In the genomic region with DNA sequence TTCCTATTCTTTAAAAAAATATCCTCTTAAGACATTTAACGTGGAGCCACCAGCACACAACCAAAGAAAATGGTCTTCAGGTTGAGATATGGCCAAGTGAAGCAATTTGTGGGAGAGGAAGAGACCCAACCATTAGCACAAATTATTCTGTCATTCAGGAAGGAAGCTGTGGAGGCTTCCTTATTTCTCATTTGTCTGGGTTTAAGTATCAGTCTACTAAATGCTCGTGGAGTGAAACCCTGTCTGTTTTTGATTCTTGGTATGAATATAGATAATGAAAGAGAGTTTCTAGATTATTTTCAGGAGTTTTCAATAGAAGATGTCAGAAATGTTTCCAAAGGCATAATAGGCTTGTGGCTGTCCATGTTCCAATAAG, we compare ENCODE assay signal across 11 cellular contexts.
DNase-seq lines count a peak whose midpoint lies in the region; ATAC-seq and TF ChIP-seq lines count a peak whose summit lies in the region.
"Had no signal": no experiment of that assay in that cellular context is flagged by ENCODE, and none has a peak within 500 bp of the region (broad histone marks: within the 10 kb centered on the region; RNA-seq: fewer than 3 reads in every experiment).

No MANE protein-coding gene starts in this region.

- CTCF ChIA-PET in activated CD8-positive, alpha-beta T cell treated with anti-CD3 and anti-CD28 coated beads for 36 hours (lab: Charles Lee), result interaction anchor here (0.9 to 1.6 kb wide), 4 partner anchors 39 to 185 kb away, joined by 3 to 9 read pairs (median 4); no protein-coding TSS in a partner anchor
- CTCF ChIA-PET in activated CD8-positive, alpha-beta T cell treated with anti-CD3 and anti-CD28 coated beads, Interleukin-2, amount 10 ng/mL, durations not matched to agents 7 days and 5 days (lab: Charles Lee), result interaction anchor here (1.0 to 1.4 kb wide), 4 partner anchors 12 to 186 kb away, joined by 3 to 5 read pairs (median 4); no protein-coding TSS in a partner anchor

- H3K9me3 ChIP-seq in gastroesophageal sphincter, result no peaks in the 10 kb centered on the region
- peaks cover 9% of the 10 kb centered on the region for H3K9me3 ChIP-seq in suprapubic skin
- H3K9me3 ChIP-seq in WERI-Rb-1 (ENCODE audit: severe bottlenecking), result no peaks in the 10 kb centered on the region
- H3K9me3 ChIP-seq: pancreas had no signal

- H3K4me3 ChIP-seq in gastroesophageal sphincter (no peak overlapping the region), suprapubic skin (no peak overlapping the region), WERI-Rb-1 (ENCODE audit: low read depth, low read length) (no peak overlapping the region)
- H3K4me3 ChIP-seq: pancreas had no signal

- ATAC-seq in activated CD8-positive, alpha-beta T cell treated with anti-CD3 and anti-CD28 coated beads for 36 hours, result no peak
- no peak for ATAC-seq in activated CD8-positive, alpha-beta T cell treated with anti-CD3 and anti-CD28 coated beads, Interleukin-2, amount 10 ng/mL, durations not matched to agents 7 days and 5 days
- ATAC-seq in HG03565 (IDR thresholded peaks at IDR 0.05; ENCODE audit: unreplicated experiment) (peak; percentile 38), gastroesophageal sphincter (peak; percentile 51), HG02938 (IDR thresholded peaks at IDR 0.05; ENCODE audit: unreplicated experiment) (no peak)

- no peaks in the 10 kb centered on the region for H3K27me3 ChIP-seq in gastroesophageal sphincter
- H3K27me3 ChIP-seq in suprapubic skin, result no peaks in the 10 kb centered on the region
- H3K27me3 ChIP-seq in WERI-Rb-1 (ENCODE audit: insufficient read depth, low read depth, severe bottlenecking), result no peaks in the 10 kb centered on the region
- H3K27me3 ChIP-seq: pancreas had no signal

- peaks cover 4% of the 10 kb centered on the region for H3K9me3 Mint-ChIP-seq in activated CD8-positive, alpha-beta T cell treated with anti-CD3 and anti-CD28 coated beads for 36 hours
- no peaks in the 10 kb centered on the region for H3K9me3 Mint-ChIP-seq in activated CD8-positive, alpha-beta T cell treated with anti-CD3 and anti-CD28 coated beads, Interleukin-2, amount 10 ng/mL, durations not matched to agents 7 days and 5 days (ENCODE audit: insufficient read depth)

- no peak overlapping the region for H3K27ac Mint-ChIP-seq in activated CD8-positive, alpha-beta T cell treated with anti-CD3 and anti-CD28 coated beads for 36 hours
- no peak overlapping the region for H3K27ac Mint-ChIP-seq in activated CD8-positive, alpha-beta T cell treated with anti-CD3 and anti-CD28 coated beads, Interleukin-2, amount 10 ng/mL, durations not matched to agents 7 days and 5 days

- no peaks in the 10 kb centered on the region for H3K36me3 ChIP-seq in gastroesophageal sphincter
- no peaks in the 10 kb centered on the region for H3K36me3 ChIP-seq in suprapubic skin
- H3K36me3 ChIP-seq in WERI-Rb-1, result no peaks in the 10 kb centered on the region
- H3K36me3 ChIP-seq: pancreas had no signal

- WGBS in gastroesophageal sphincter (ENCODE audit: low coverage in 1 of 2), 2 donors, result 24 to 40% methylated on average over 2 of the region's 2 CpGs
- WGBS in suprapubic skin, result 28% methylated on average over 2 of the region's 2 CpGs

- DNase-seq in activated CD8-positive, alpha-beta T cell treated with anti-CD3 and anti-CD28 coated beads for 36 hours, result no peak
- DNase-seq in activated CD8-positive, alpha-beta T cell treated with anti-CD3 and anti-CD28 coated beads, Interleukin-2, amount 10 ng/mL, durations not matched to agents 7 days and 5 days, result no peak
- no peak for DNase-seq in suprapubic skin (ENCODE audit: low spot score in 2 of 2)
- DNase-seq in NCI-H1105 (lab: John Stamatoyannopoulos, UW), result no peak
- DNase-seq in WERI-Rb-1, result no peak
- DNase-seq: cortex of kidney, pancreas, RPMI8226 had no signal

- H3K27me3 Mint-ChIP-seq in activated CD8-positive, alpha-beta T cell treated with anti-CD3 and anti-CD28 coated beads for 36 hours, result no peaks in the 10 kb centered on the region
- peaks cover 20% of the 10 kb centered on the region for H3K27me3 Mint-ChIP-seq in activated CD8-positive, alpha-beta T cell treated with anti-CD3 and anti-CD28 coated beads, Interleukin-2, amount 10 ng/mL, durations not matched to agents 7 days and 5 days (ENCODE audit: low read depth)

- H3K4me1 ChIP-seq in gastroesophageal sphincter, result no peaks in the 10 kb centered on the region
- no peaks in the 10 kb centered on the region for H3K4me1 ChIP-seq in suprapubic skin
- H3K4me1 ChIP-seq: pancreas had no signal

- peaks cover 19% of the 10 kb centered on the region for H3K4me1 Mint-ChIP-seq in activated CD8-positive, alpha-beta T cell treated with anti-CD3 and anti-CD28 coated beads for 36 hours (ENCODE audit: low read depth)
- H3K4me1 Mint-ChIP-seq in activated CD8-positive, alpha-beta T cell treated with anti-CD3 and anti-CD28 coated beads, Interleukin-2, amount 10 ng/mL, durations not matched to agents 7 days and 5 days (ENCODE audit: low read depth), result peaks cover 15% of the 10 kb centered on the region

- H3K27ac ChIP-seq in gastroesophageal sphincter (no peak overlapping the region), suprapubic skin (peak overlapping the region; percentile 35), WERI-Rb-1 (no peak overlapping the region)

- intact Hi-C loops in activated CD8-positive, alpha-beta T cell treated with anti-CD3 and anti-CD28 coated beads for 36 hours (cut with micrococcal nuclease), result no loop called here

- peaks cover 3% of the 10 kb centered on the region for H3K36me3 Mint-ChIP-seq in activated CD8-positive, alpha-beta T cell treated with anti-CD3 and anti-CD28 coated beads for 36 hours (ENCODE audit: low read depth)
- H3K36me3 Mint-ChIP-seq in activated CD8-positive, alpha-beta T cell treated with anti-CD3 and anti-CD28 coated beads, Interleukin-2, amount 10 ng/mL, durations not matched to agents 7 days and 5 days (ENCODE audit: low read depth), result peaks cover 1% of the 10 kb centered on the region

- H3K4me3 Mint-ChIP-seq in activated CD8-positive, alpha-beta T cell treated with anti-CD3 and anti-CD28 coated beads for 36 hours, result peak overlapping the region; percentile 18
- H3K4me3 Mint-ChIP-seq in activated CD8-positive, alpha-beta T cell treated with anti-CD3 and anti-CD28 coated beads, Interleukin-2, amount 10 ng/mL, durations not matched to agents 7 days and 5 days, result no peak overlapping the region

- POLR2A ChIA-PET in activated CD8-positive, alpha-beta T cell treated with anti-CD3 and anti-CD28 coated beads for 36 hours (lab: Charles Lee), result interaction anchor here (1.0 to 1.4 kb wide), 2 partner anchors 137 to 177 kb away, joined by 3 read pairs; a partner anchor contains a TSS
- POLR2A ChIA-PET in activated CD8-positive, alpha-beta T cell treated with anti-CD3 and anti-CD28 coated beads, Interleukin-2, amount 10 ng/mL, durations not matched to agents 7 days and 5 days (lab: Charles Lee), result no interaction called here

- no peak for TF ChIP-seq CTCF in activated CD8-positive, alpha-beta T cell treated with anti-CD3 and anti-CD28 coated beads for 36 hours (IDR thresholded peaks at IDR 0.05)
- no peak for TF ChIP-seq CTCF in gastroesophageal sphincter (IDR thresholded peaks at IDR 0.05)
- no peak for TF ChIP-seq CTCF in suprapubic skin (IDR thresholded peaks at IDR 0.05)
- TF ChIP-seq CTCF in WERI-Rb-1 (IDR thresholded peaks at IDR 0.05; ENCODE audit: low read depth, low read length), result no peak

- TF ChIP-seq POLR2A in gastroesophageal sphincter (IDR thresholded peaks at IDR 0.05), result no peak
- no peak for TF ChIP-seq POLR2A in suprapubic skin (IDR thresholded peaks at IDR 0.05)

- TF ChIP-seq EP300 in gastroesophageal sphincter (IDR thresholded peaks at IDR 0.05), result no peak
- TF ChIP-seq EP300 in suprapubic skin (IDR thresholded peaks at IDR 0.05), result no peak

Comparison
In these comparisons a context has a peak if more than half of its experiments do, and no peak if none do; other contexts are left out.
1. ATAC-seq: peak in HG03565 (single experiment) and gastroesophageal sphincter (single experiment); none in activated CD8-positive, alpha-beta T cell treated with anti-CD3 and anti-CD28 coated beads for 36 hours (single experiment), activated CD8-positive, alpha-beta T cell treated with anti-CD3 and anti-CD28 coated beads, Interleukin-2, amount 10 ng/mL, durations not matched to agents 7 days and 5 days (single experiment) and HG02938 (single experiment).